In genomic region chr10:3452234-3452633, GRCh38 we compare ENCODE assay signal across 8 cellular contexts.
DNase-seq lines count a peak whose midpoint lies in the region; ATAC-seq and TF ChIP-seq lines count a peak whose summit lies in the region.

No MANE protein-coding gene starts in this region.

- no peak overlapping the region for H3K4me3 Mint-ChIP-seq in activated naive CD8-positive, alpha-beta T cell treated with anti-CD3 and anti-CD28 coated beads for 36 hours

- peaks cover 9% of the 10 kb centered on the region for H3K27me3 Mint-ChIP-seq in activated naive CD8-positive, alpha-beta T cell treated with anti-CD3 and anti-CD28 coated beads for 36 hours

- no peak overlapping the region for H3K27ac Mint-ChIP-seq in activated naive CD8-positive, alpha-beta T cell treated with anti-CD3 and anti-CD28 coated beads for 36 hours

- H3K4me1 ChIP-seq in adrenal gland (replicated peaks in 1 of 2), result peaks cover 0 to 12% of the 10 kb centered on the region in 2 donors

- ATAC-seq in left ventricle myocardium superior, result peak; percentile 78
- ATAC-seq in sciatic nerve, result peak; percentile 87

- TF ChIP-seq CTCF in adrenal gland (IDR thresholded peaks at IDR 0.05), result peak in 5 of 6 experiments; percentile 16 to 42 (median 31)

- peaks cover 4% of the 10 kb centered on the region for H3K4me1 Mint-ChIP-seq in activated naive CD8-positive, alpha-beta T cell treated with anti-CD3 and anti-CD28 coated beads for 36 hours

- WGBS in adrenal gland, 4 donors, result 47 to 54% (median 52%) methylated on average over 3 of the region's 3 CpGs

- peak overlapping the region in 1 of 4 donors; percentile 25 for H3K4me3 ChIP-seq in adrenal gland

- H3K27ac ChIP-seq in adrenal gland (peak overlapping the region in 2 of 5 donors; percentile 67 to 73), caudate nucleus (ENCODE audit: low read depth, low read length) (no peak overlapping the region)

- no peaks in the 10 kb centered on the region for H3K27me3 ChIP-seq in adrenal gland

- H3K36me3 ChIP-seq in adrenal gland (replicated peaks in 1 of 2), result no peaks in the 10 kb centered on the region

- intact Hi-C loops in adrenal gland (cut with DNase I) (no loop called here), left ventricle myocardium superior (cut with micrococcal nuclease) (no loop called here), sciatic nerve (cut with DNase I) (no loop called here)

- no peak for TF ChIP-seq POLR2A in adrenal gland (IDR thresholded peaks at IDR 0.05)

- DNase-seq in GM04503 (ENCODE audit: low read depth) (peak; percentile 77), adrenal gland (no peak), left ventricle myocardium superior (no peak), sciatic nerve (ENCODE audit: low spot score) (no peak), caudate nucleus (lab: John Stamatoyannopoulos, UW) (no peak)
- no peak for DNase-seq in activated naive CD8-positive, alpha-beta T cell treated with anti-CD3 and anti-CD28 coated beads for 36 hours
- DNase-seq in stimulated activated CD4-positive, alpha-beta T cell treated with anti-CD3 and anti-CD28 coated beads, Interleukin-15, amount 100 ng/mL, for 24 hours, result no peak
- DNase-seq in stimulated activated CD4-positive, alpha-beta T cell treated with anti-CD3 and anti-CD28 coated beads, Interleukin-4, amount 100 ng/mL, for 1 hour, result no peak

- no peaks in the 10 kb centered on the region for H3K9me3 Mint-ChIP-seq in activated naive CD8-positive, alpha-beta T cell treated with anti-CD3 and anti-CD28 coated beads for 36 hours

- no peaks in the 10 kb centered on the region for H3K9me3 ChIP-seq in adrenal gland (replicated peaks in 1 of 3)

- no peaks in the 10 kb centered on the region for H3K36me3 Mint-ChIP-seq in activated naive CD8-positive, alpha-beta T cell treated with anti-CD3 and anti-CD28 coated beads for 36 hours
